In genomic region chr12:40105515-40106201, GRCh38 we compare ENCODE assay signal across 8 cellular contexts. TPM values are rescaled to one million over a fixed set of nuclear protein-coding genes. Genes with fewer than 3 reads are reported as not detected.
A peak's percentile ranks its signal among the peaks of the same experiment; 100 is the strongest.
DNase-seq lines count a peak whose midpoint lies in the region; ATAC-seq, FAIRE-seq and TF ChIP-seq lines count a peak whose summit lies in the region.

TSS of gene SLC2A13 (minus strand) at chr12:40106081. CDS start at chr12:40105808, 273 bp downstream.

- no peak for FAIRE-seq in bronchial epithelial cell (lab: Jason Lieb, UNC)

- no peaks in the 10 kb centered on the region for H3K27me3 ChIP-seq in bronchial epithelial cell (ENCODE audit: control insufficient read depth, insufficient read depth, low read length)

- DNase-seq in NCI-H2029 (lab: John Stamatoyannopoulos, UW) (peak; percentile 33), NCI-H2029 treated with DMSO at 0.1 percent for 48 hours (lab: John Stamatoyannopoulos, UW) (no peak), NCI-H2081 treated with DMSO at 0.1 percent for 48 hours (lab: John Stamatoyannopoulos, UW) (peak; percentile 10), bronchial epithelial cell (ENCODE audit: low read depth) (peak; percentile 38), islet precursor cell (peak; percentile 88)
- DNase-seq in stimulated activated CD4-positive, alpha-beta T cell treated with anti-CD3 and anti-CD28 coated beads, Interleukin-12 subunit alpha, Interleukin-12 subunit beta, amount 100 ng/mL, for 4 hours: peak; percentile 74

- no peak for TF ChIP-seq CTCF in WI38 (IDR thresholded peaks at IDR 0.05; ENCODE audit: low read depth, low read length)
- TF ChIP-seq CTCF in bronchial epithelial cell (IDR thresholded peaks at IDR 0.05; ENCODE audit: insufficient read depth, low read length, severe bottlenecking): no peak

- peak; percentile 77 for ATAC-seq in HG02852 (IDR thresholded peaks at IDR 0.05; ENCODE audit: unreplicated experiment)

- H3K36me3 ChIP-seq in bronchial epithelial cell (ENCODE audit: control insufficient read depth, insufficient read depth, low read length): no peaks in the 10 kb centered on the region

- H3K4me3 ChIP-seq in WI38 (ENCODE audit: low read depth, low read length): peak within 1 kb of the TSS; percentile 79
- H3K4me3 ChIP-seq in bronchial epithelial cell (ENCODE audit: low read depth, low read length): peak within 1 kb of the TSS; percentile 71

RNA-seq across cellular contexts. Expression of gene SLC2A13, which starts in this region (rescaled TPM):
- total RNA-seq in bronchial epithelial cell: 3.2 and 3.9 TPM in 2 replicates
